29 cellular contexts compared by ENCODE assay signal in genomic region chr12:116399055-116399454, GRCh38.
"Had no signal": no experiment of that assay in that cellular context is flagged by ENCODE, and none has a peak within 500 bp of the region (broad histone marks: within the 10 kb centered on the region; RNA-seq: fewer than 3 reads in every experiment).

No MANE protein-coding gene starts in this region.

- FAIRE-seq: colon, endometrium, endothelial cell of umbilical vein, frontal cortex had no signal

- H3K27me3 ChIP-seq: colonic mucosa, esophagus muscularis mucosa, esophagus squamous epithelium, foreskin keratinocyte, gastrocnemius medialis, gastroesophageal sphincter, heart left ventricle, heart right ventricle, hepatocyte had no signal

- H3K4me2 ChIP-seq: hepatocyte had no signal

- H3K4me3 ChIP-seq: colonic mucosa, coronary artery, dorsolateral prefrontal cortex, esophagus muscularis mucosa, esophagus squamous epithelium, gastrocnemius medialis, gastroesophageal sphincter, heart left ventricle, heart right ventricle, hepatocyte had no signal

- H3K36me3 ChIP-seq: colonic mucosa, esophagus muscularis mucosa, esophagus squamous epithelium, gastrocnemius medialis, gastroesophageal sphincter, heart left ventricle, heart right ventricle had no signal

- H3K9me3 ChIP-seq: colonic mucosa, esophagus squamous epithelium, gastrocnemius medialis had no signal

- DNase-seq: colonic mucosa; cortex of kidney; dermis blood vessel endothelial cell; dorsolateral prefrontal cortex; effector CD4-positive, alpha-beta T cell; effector CD8-positive, alpha-beta T cell; effector memory CD4-positive, alpha-beta T cell; effector memory CD8-positive, alpha-beta T cell; endodermal cell; erythroblast; esophagus squamous epithelium; foreskin fibroblast; foreskin keratinocyte; foreskin melanocyte; gastrocnemius medialis; glutamatergic neuron; head of caudate nucleus; heart left ventricle; heart right ventricle had no signal

- H2AFZ ChIP-seq: hepatocyte had no signal

- H3K27ac ChIP-seq: colonic mucosa, coronary artery, dorsolateral prefrontal cortex, epithelial cell of prostate, esophagus muscularis mucosa, esophagus squamous epithelium, foreskin keratinocyte, gastrocnemius medialis, gastroesophageal sphincter, heart left ventricle, heart right ventricle, hepatocyte had no signal

- H3K79me2 ChIP-seq: hepatocyte had no signal

- ATAC-seq: effector memory CD8-positive, alpha-beta T cell; esophagus mucosa; foreskin keratinocyte; gastrocnemius medialis; gastroesophageal sphincter; heart left ventricle; heart right ventricle had no signal

- H3K4me1 ChIP-seq: colonic mucosa, esophagus muscularis mucosa, gastrocnemius medialis, gastroesophageal sphincter, heart left ventricle had no signal
